8 cellular contexts compared by ENCODE assay signal in the genomic region with DNA sequence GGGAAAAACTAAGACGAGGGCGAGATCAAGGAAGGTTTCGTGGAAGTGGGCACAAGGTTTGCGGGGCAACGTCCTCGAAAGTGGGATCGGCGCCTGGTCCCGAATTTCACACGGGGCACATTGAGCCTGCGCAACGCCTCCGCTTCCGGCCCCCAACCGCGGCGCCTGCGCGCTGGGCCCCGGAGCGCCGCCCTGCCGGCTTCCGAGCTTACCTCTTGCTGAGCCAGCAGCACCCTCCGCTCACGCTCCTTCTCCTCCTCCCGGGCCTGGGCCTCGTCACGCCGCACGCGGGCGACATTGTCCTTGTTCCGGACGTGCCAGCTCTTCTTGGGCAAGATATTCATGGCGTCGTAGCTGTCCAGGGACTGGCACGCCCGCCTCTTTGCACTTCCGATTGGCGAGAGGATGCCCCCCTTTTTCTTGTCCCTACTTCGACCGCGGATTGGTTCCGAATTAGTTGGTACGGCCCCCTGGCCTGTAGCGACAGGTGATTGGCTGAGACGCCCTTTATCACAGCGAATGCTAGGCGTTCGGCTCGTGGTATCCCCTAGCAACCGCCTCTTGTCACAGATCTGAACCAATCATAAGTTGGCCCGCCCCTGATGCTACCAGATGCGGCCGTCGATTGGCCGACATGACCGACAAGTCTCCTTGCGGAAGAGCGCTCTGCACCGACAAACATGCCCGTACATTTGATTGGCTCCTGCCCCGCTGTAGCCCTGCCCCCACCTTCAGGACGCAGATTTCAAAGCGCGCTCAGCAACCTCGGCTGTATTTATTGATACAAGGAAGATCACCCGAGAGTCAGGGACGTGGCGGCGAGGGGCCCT. TPM values are rescaled to one million over a fixed set of nuclear protein-coding genes. Genes with fewer than 3 reads are reported as not detected.
DNase-seq lines count a peak whose midpoint lies in the region; ATAC-seq, FAIRE-seq and TF ChIP-seq lines count a peak whose summit lies in the region.

A gene (minus strand): TSS at position 370 of the 830 bp plus-strand sequence. CDS start 26 bp downstream, at position 344.

- BruUV-seq in Caco-2 (replicated peaks; lab: Mats Ljungman, UMichigan), result no TSS peak

- H2AK5ac ChIP-seq in mesendoderm (ENCODE audit: low read length), result no peak within 1 kb of the TSS

- no peak within 1 kb of the TSS for H2BK15ac ChIP-seq in mesendoderm (replicated peaks; ENCODE audit: low read depth)

- FAIRE-seq in HTR-8/SVneo (lab: Jason Lieb, UNC), result peak; percentile 99

- peak within 1 kb of the TSS; percentile 17 for H3K23ac ChIP-seq in mesendoderm (ENCODE audit: low read length)

- H2BK120ac ChIP-seq in mesendoderm (ENCODE audit: low read depth, low read length), result no peak within 1 kb of the TSS

- H3K79me2 ChIP-seq in mesendoderm (ENCODE audit: control insufficient read depth, insufficient read depth, low read length), result no peaks in the 10 kb centered on the region

- intact Hi-C loops in Caco-2 (cut with micrococcal nuclease; ENCODE audit: unreplicated experiment), result loop anchor here (1.0 kb wide), 2 partner anchors 22 to 30 kb away; a partner anchor contains a TSS

- peak within 1 kb of the TSS; percentile 97 for H3K4me2 ChIP-seq in mesendoderm (ENCODE audit: low read length)

- peak within 1 kb of the TSS; percentile 98 for H2BK5ac ChIP-seq in mesendoderm (ENCODE audit: low read length)

- peak within 1 kb of the TSS; percentile 13 for H3K18ac ChIP-seq in mesendoderm (ENCODE audit: low read length)

- no peaks in the 10 kb centered on the region for H3K27me3 ChIP-seq in Caco-2 (replicated peaks; ENCODE audit: control insufficient read depth, insufficient read depth, low read length)
- no peaks in the 10 kb centered on the region for H3K27me3 ChIP-seq in endodermal cell (ENCODE audit: control insufficient read depth, insufficient read depth, low read length, poor library complexity, severe bottlenecking)
- no peaks in the 10 kb centered on the region for H3K27me3 ChIP-seq in mesendoderm (ENCODE audit: insufficient read depth, low read length, poor library complexity)

- peak within 1 kb of the TSS; percentile 82 for H3K9ac ChIP-seq in endodermal cell (ENCODE audit: extremely low read depth, low read length, poor library complexity, severe bottlenecking)
- H3K9ac ChIP-seq in mesendoderm (ENCODE audit: low read length), result peak within 1 kb of the TSS; percentile 94

- peak within 1 kb of the TSS; percentile 89 for H3K27ac ChIP-seq in endodermal cell (ENCODE audit: low read depth, low read length)
- peak within 1 kb of the TSS; percentile 84 for H3K27ac ChIP-seq in mesendoderm (ENCODE audit: low read depth, low read length)

- H3K9me3 Mint-ChIP-seq in Caco-2 (ENCODE audit: unreplicated experiment) (no peaks in the 10 kb centered on the region), endodermal cell (peaks cover under 1% of the 10 kb centered on the region)

- H3K9me3 ChIP-seq in Caco-2 (no peaks in the 10 kb centered on the region), endodermal cell (ENCODE audit: control insufficient read depth, low read length) (no peaks in the 10 kb centered on the region)

- H3K79me1 ChIP-seq in mesendoderm (ENCODE audit: low read length), result peaks cover 2% of the 10 kb centered on the region

- peak within 1 kb of the TSS; percentile 99 for H3K56ac ChIP-seq in mesendoderm (ENCODE audit: low read length)

- H3K27ac Mint-ChIP-seq in Caco-2 (ENCODE audit: unreplicated experiment) (peak within 1 kb of the TSS; percentile 87), endodermal cell (peak within 1 kb of the TSS; percentile 98)

- peak; percentile 78 for ATAC-seq in GM21367 (IDR thresholded peaks at IDR 0.05; ENCODE audit: unreplicated experiment)

- 0 out of 2 replicates have a peak, but pooled peaks cover 2% of the 10 kb centered on the region for H3K36me3 ChIP-seq in Caco-2 (ENCODE audit: control insufficient read depth, insufficient read depth, low read length)
- peaks cover 24% of the 10 kb centered on the region for H3K36me3 ChIP-seq in endodermal cell (ENCODE audit: control insufficient read depth, insufficient read depth, low read length)
- H3K36me3 ChIP-seq in mesendoderm (ENCODE audit: control insufficient read depth, insufficient read depth, low read length), result peaks cover 11% of the 10 kb centered on the region

- H3K4ac ChIP-seq in mesendoderm (ENCODE audit: low read depth, low read length), result no peak within 1 kb of the TSS

- TF ChIP-seq CTCF in Caco-2 (IDR thresholded peaks at IDR 0.05; ENCODE audit: insufficient read depth in 1 of 2, low read depth in 1 of 2, low read length in 1 of 2, severe bottlenecking in 1 of 2, unreplicated experiment in 1 of 2), result peak in 1 of 2 experiments; percentile 34
- TF ChIP-seq CTCF in endodermal cell (conservative IDR thresholded peaks at IDR 0.05), result peak; percentile 65

- H3K27me3 Mint-ChIP-seq in Caco-2 (ENCODE audit: insufficient read depth, unreplicated experiment) (no peaks in the 10 kb centered on the region), endodermal cell (ENCODE audit: insufficient read depth) (peaks cover 21% of the 10 kb centered on the region)

- peaks cover 76% of the 10 kb centered on the region for H3K36me3 Mint-ChIP-seq in Caco-2 (ENCODE audit: insufficient read depth, unreplicated experiment)
- peaks cover 26% of the 10 kb centered on the region for H3K36me3 Mint-ChIP-seq in endodermal cell (ENCODE audit: low read depth)

- DNase-seq in Caco-2 (peak; percentile 99 to 100), HTR-8/SVneo (ENCODE audit: insufficient read length, low spot score) (peak; percentile 99), NOMO-1 treated with DMSO at 0.1 percent for 48 hours (lab: John Stamatoyannopoulos, UW; ENCODE audit: unreplicated experiment) (peak; percentile 100), endodermal cell (peak; percentile 100), mesendoderm (peak; percentile 100)
- DNase-seq in activated CD8-positive, alpha-beta memory T cell treated with anti-CD3 and anti-CD28 coated beads, Interleukin-2, amount 50 U/mL, for 1 hour (ENCODE audit: extremely low read depth), result peak; percentile 100
- DNase-seq in stimulated activated CD8-positive, alpha-beta memory T cell treated with anti-CD3 and anti-CD28 coated beads, Interleukin-15, amount 100 ng/mL, for 1 hour (ENCODE audit: low read depth), result peak; percentile 96

- peak within 1 kb of the TSS; percentile 62 for H3K4me3 ChIP-seq in Caco-2 (ENCODE audit: low read depth, low read length)
- H3K4me3 ChIP-seq in endodermal cell (ENCODE audit: low read length), result peak within 1 kb of the TSS; percentile 99
- peak within 1 kb of the TSS; percentile 87 for H3K4me3 ChIP-seq in mesendoderm (ENCODE audit: low read length)

- H3K4me1 Mint-ChIP-seq in Caco-2 (ENCODE audit: low read depth, unreplicated experiment) (peaks cover 39% of the 10 kb centered on the region), endodermal cell (peaks cover 7% of the 10 kb centered on the region)

- H3K4me1 ChIP-seq in Caco-2 (peaks cover 24% of the 10 kb centered on the region), endodermal cell (ENCODE audit: control insufficient read depth, insufficient read depth, low read length) (no peaks in the 10 kb centered on the region), mesendoderm (ENCODE audit: control insufficient read depth, low read depth, low read length) (peaks cover 3% of the 10 kb centered on the region)

- POLR2A ChIA-PET in Caco-2 (lab: Charles Lee), result interaction anchor here (0.6 to 3.4 kb wide), 6 partner anchors 14 to 289 kb away, joined by 3 to 30 read pairs (median 4); a partner anchor contains a TSS

- H4K8ac ChIP-seq in mesendoderm (ENCODE audit: low read depth, low read length), result no peak within 1 kb of the TSS

- H3K4me3 Mint-ChIP-seq in Caco-2 (ENCODE audit: unreplicated experiment) (peak within 1 kb of the TSS; percentile 79), endodermal cell (peak within 1 kb of the TSS; percentile 91)

- 0% methylated on average over 47 to 72 of the region's 72 CpGs for WGBS in endodermal cell (ENCODE audit: insufficient coverage in 1 of 2, insufficient read length in 1 of 2), 2 experiments
- WGBS in mesendoderm (ENCODE audit: extremely low coverage, insufficient coverage, low lambda C conversion rate), result no CpG with 5 or more reads among the region's 72 CpGs

- no peak within 1 kb of the TSS for H4K5ac ChIP-seq in mesendoderm (ENCODE audit: low read length)

- CTCF ChIA-PET in Caco-2 (lab: Charles Lee), result interaction anchor here (0.7 to 2.3 kb wide), 5 partner anchors 9 to 29 kb away, joined by 3 to 14 read pairs (median 7); a partner anchor contains a TSS

RNA-seq across cellular contexts. Expression of the gene that starts here (rescaled TPM):
- total RNA-seq in Caco-2 (2022) (6.6 and 6.9 TPM in 2 replicates), endodermal cell (1 to 10 TPM; 3.6 to 4.0 TPM)
- polyA plus RNA-seq in endodermal cell (2013, experiment 1 of 2), result 7.7 TPM
- polyA plus RNA-seq in endodermal cell (2013, experiment 2 of 2), result 6.5 TPM
- polyA plus RNA-seq in mesendoderm (2013, experiment 1 of 2), result 5.4 TPM
- 5.2 TPM for polyA plus RNA-seq in mesendoderm (2013, experiment 2 of 2)

Comparison
In these comparisons a context has a peak if more than half of its experiments do, and no peak if none do; other contexts are left out.
1. Peak in every context shown above with its lines: DNase-seq, ATAC-seq, H3K4me3 ChIP-seq and H3K27ac ChIP-seq.